In genomic region chr13:79290595-79291244, GRCh38 we compare ENCODE assay signal across 16 cellular contexts.
DNase-seq lines count a peak whose midpoint lies in the region; ATAC-seq and TF ChIP-seq lines count a peak whose summit lies in the region.
"Had no signal": no experiment of that assay in that cellular context is flagged by ENCODE, and none has a peak within 500 bp of the region (broad histone marks: within the 10 kb centered on the region; RNA-seq: fewer than 3 reads in every experiment).

No MANE protein-coding gene starts in this region.

- no CpG with 5 or more reads among the region's 9 CpGs for WGBS in mesendoderm (ENCODE audit: extremely low coverage, insufficient coverage, low lambda C conversion rate)

- no peaks in the 10 kb centered on the region for H3K36me3 ChIP-seq in BE2C
- no peaks in the 10 kb centered on the region for H3K36me3 ChIP-seq in mesendoderm (ENCODE audit: control insufficient read depth, insufficient read depth, low read length)

- H3K4ac ChIP-seq in mesendoderm (ENCODE audit: low read depth, low read length): no peak overlapping the region

- H3K9me3 Mint-ChIP-seq in stimulated activated memory B cell treated with anti-CD40 and anti-IgM and Interleukin-4, amounts not matched to agents 10 μg/mL and 1 μg/mL and 100 μg/mL, for 72 hours: no peaks in the 10 kb centered on the region
- H3K9me3 Mint-ChIP-seq: CD4-positive, alpha-beta memory T cell had no signal

- H3K4me3 Mint-ChIP-seq in stimulated activated memory B cell treated with anti-CD40 and anti-IgM and Interleukin-4, amounts not matched to agents 10 μg/mL and 1 μg/mL and 100 μg/mL, for 72 hours: no peak overlapping the region
- H3K4me3 Mint-ChIP-seq: CD4-positive, alpha-beta memory T cell had no signal

- H3K56ac ChIP-seq in mesendoderm (ENCODE audit: low read length): no peak overlapping the region

- no peak overlapping the region for H2BK15ac ChIP-seq in mesendoderm (replicated peaks; ENCODE audit: low read depth)

- H3K18ac ChIP-seq in mesendoderm (ENCODE audit: low read length): no peak overlapping the region

- H3K4me3 ChIP-seq in BE2C (ENCODE audit: low read depth, low read length): no peak overlapping the region
- H3K4me3 ChIP-seq in mesendoderm (ENCODE audit: low read length): no peak overlapping the region

- no peak overlapping the region for H3K4me2 ChIP-seq in mesendoderm (ENCODE audit: low read length)

- no peak overlapping the region for H4K8ac ChIP-seq in mesendoderm (ENCODE audit: low read depth, low read length)

- no peak overlapping the region for H2AK5ac ChIP-seq in mesendoderm (ENCODE audit: low read length)

- no peak overlapping the region for H2BK5ac ChIP-seq in mesendoderm (ENCODE audit: low read length)

- H3K9ac ChIP-seq in mesendoderm (ENCODE audit: low read length): no peak overlapping the region

- H3K9me3 ChIP-seq in BE2C: no peaks in the 10 kb centered on the region

- peak; percentile 34 for DNase-seq in BE2C
- peak in 72 of 76 experiments; percentile 8 to 94 (median 50) for DNase-seq in HUDEP-2 (lab: John Stamatoyannopoulos, UW; ENCODE audit: unreplicated experiment in 76 of 76)
- peak; percentile 10 for DNase-seq in OCI-M2 (lab: John Stamatoyannopoulos, UW; ENCODE audit: unreplicated experiment)
- DNase-seq in mesendoderm: peak; percentile 84
- DNase-seq in GM19238 (ENCODE audit: insufficient read length, low spot score): no peak
- DNase-seq: ACHN; CD4-positive, alpha-beta memory T cell; GF-D8; Kasumi-1; NCI-H1417; NCI-H2029 treated with DMSO at 0.1 percent for 48 hours; NCI-H226; NCI-H748 treated with DMSO at 0.1 percent for 48 hours; SIG-M5 had no signal

- no peaks in the 10 kb centered on the region for H3K36me3 Mint-ChIP-seq in stimulated activated memory B cell treated with anti-CD40 and anti-IgM and Interleukin-4, amounts not matched to agents 10 μg/mL and 1 μg/mL and 100 μg/mL, for 72 hours
- H3K36me3 Mint-ChIP-seq: CD4-positive, alpha-beta memory T cell had no signal

- peaks cover 4% of the 10 kb centered on the region; the same call in 1 of the 2 replicates for H3K4me1 ChIP-seq in BE2C
- H3K4me1 ChIP-seq in mesendoderm (ENCODE audit: control insufficient read depth, low read depth, low read length): peaks cover 5% of the 10 kb centered on the region

- no peak overlapping the region for H4K5ac ChIP-seq in mesendoderm (ENCODE audit: low read length)

- no peaks in the 10 kb centered on the region for H3K79me1 ChIP-seq in mesendoderm (ENCODE audit: low read length)

- H3K27ac Mint-ChIP-seq in stimulated activated memory B cell treated with anti-CD40 and anti-IgM and Interleukin-4, amounts not matched to agents 10 μg/mL and 1 μg/mL and 100 μg/mL, for 72 hours: no peak overlapping the region
- H3K27ac Mint-ChIP-seq: CD4-positive, alpha-beta memory T cell had no signal

- H3K27me3 ChIP-seq in BE2C (no peaks in the 10 kb centered on the region), mesendoderm (ENCODE audit: insufficient read depth, low read length, poor library complexity) (no peaks in the 10 kb centered on the region)

- no peaks in the 10 kb centered on the region for H3K79me2 ChIP-seq in mesendoderm (ENCODE audit: control insufficient read depth, insufficient read depth, low read length)

- no peak overlapping the region for H3K23ac ChIP-seq in mesendoderm (ENCODE audit: low read length)

- H3K27ac ChIP-seq in mesendoderm (ENCODE audit: low read depth, low read length): no peak overlapping the region

- H3K27me3 Mint-ChIP-seq in stimulated activated memory B cell treated with anti-CD40 and anti-IgM and Interleukin-4, amounts not matched to agents 10 μg/mL and 1 μg/mL and 100 μg/mL, for 72 hours: no peaks in the 10 kb centered on the region

- no peak for TF ChIP-seq CTCF in BE2C (IDR thresholded peaks at IDR 0.05; ENCODE audit: low read depth, low read length)

- no peak overlapping the region for H2BK120ac ChIP-seq in mesendoderm (ENCODE audit: low read depth, low read length)

- ATAC-seq in GM18907 (IDR thresholded peaks at IDR 0.05; ENCODE audit: unreplicated experiment): no peak
- no peak for ATAC-seq in stimulated activated memory B cell treated with anti-CD40 and anti-IgM and Interleukin-4, amounts not matched to agents 10 μg/mL and 1 μg/mL and 100 μg/mL, for 72 hours

- no peaks in the 10 kb centered on the region for H3K4me1 Mint-ChIP-seq in stimulated activated memory B cell treated with anti-CD40 and anti-IgM and Interleukin-4, amounts not matched to agents 10 μg/mL and 1 μg/mL and 100 μg/mL, for 72 hours
- H3K4me1 Mint-ChIP-seq: CD4-positive, alpha-beta memory T cell had no signal
